ENCODE assay signal across 15 cellular contexts in genomic region chr15:40070166-40070557, GRCh38. TPM values are rescaled to one million over a fixed set of nuclear protein-coding genes. Genes with fewer than 3 reads are reported as not detected.
DNase-seq lines count a peak whose midpoint lies in the region; ATAC-seq and TF ChIP-seq lines count a peak whose summit lies in the region.
"Had no signal": no experiment of that assay in that cellular context is flagged by ENCODE, and none has a peak within 500 bp of the region (broad histone marks: within the 10 kb centered on the region; RNA-seq: fewer than 3 reads in every experiment).

No MANE protein-coding gene starts in this region.

- H3K14ac ChIP-seq in mesenchymal stem cell (ENCODE audit: low read length in 2 of 2): no peak overlapping the region

- in situ Hi-C loops in Panc1 (cut with HindIII; ENCODE audit: low pct_unique_long_range_greater_than_20kb, low sequenced_read_pairs): no loop called here

- H3K27me3 ChIP-seq in Panc1 (ENCODE audit: control insufficient read depth, insufficient read depth, low read length) (no peaks in the 10 kb centered on the region), mesenchymal stem cell (ENCODE audit: control insufficient read depth in 1 of 2, insufficient read depth in 1 of 2, low read length in 2 of 2) (no peaks in the 10 kb centered on the region), thyroid gland (no peaks in the 10 kb centered on the region)

- peak overlapping the region; percentile 95 for H2AK5ac ChIP-seq in mesenchymal stem cell (ENCODE audit: low read length, severe bottlenecking)

- peaks cover 45% of the 10 kb centered on the region for H3K4me1 ChIP-seq in Panc1 (ENCODE audit: control insufficient read depth, insufficient read depth, low read length)
- H3K4me1 ChIP-seq in mesenchymal stem cell (ENCODE audit: control insufficient read depth, insufficient read depth, low read depth, low read length): peaks cover 21% of the 10 kb centered on the region
- peaks cover 40 to 44% of the 10 kb centered on the region in 2 donors for H3K4me1 ChIP-seq in thyroid gland

- no TSS peak for BruUV-seq in Panc1 (replicated peaks; lab: Mats Ljungman, UMichigan)

- peak overlapping the region; percentile 86 for H2BK15ac ChIP-seq in mesenchymal stem cell (ENCODE audit: low read depth, poor library complexity, severe bottlenecking)

- H3K4me3 ChIP-seq in Panc1 (ENCODE audit: low read depth in 2 of 2, low read length in 2 of 2) (no peak overlapping the region), mesenchymal stem cell (ENCODE audit: insufficient read depth in 1 of 2, low read depth in 1 of 2, low read length in 2 of 2) (no peak overlapping the region), thyroid gland (replicated peaks in 1 of 3) (no peak overlapping the region)

- no peaks in the 10 kb centered on the region for H3K79me1 ChIP-seq in mesenchymal stem cell (replicated peaks; ENCODE audit: low read length, poor library complexity, severe bottlenecking)

- no peak overlapping the region for H3K4me2 ChIP-seq in mesenchymal stem cell (ENCODE audit: low read length, poor library complexity, severe bottlenecking)

- POLR2A ChIA-PET in Panc1 (lab: Charles Lee): no interaction called here

- no peak overlapping the region for H3K23ac ChIP-seq in mesenchymal stem cell (ENCODE audit: low read length in 2 of 2)

- peak overlapping the region; percentile 68 for H2BK120ac ChIP-seq in mesenchymal stem cell (ENCODE audit: low read depth, low read length)

- no peak for TF ChIP-seq CTCF in Panc1 (IDR thresholded peaks at IDR 0.05)
- TF ChIP-seq CTCF in thyroid gland (IDR thresholded peaks at IDR 0.05): no peak

- H2AFZ ChIP-seq in mesenchymal stem cell (ENCODE audit: low read depth, low read length): no peak overlapping the region

- H4K8ac ChIP-seq in mesenchymal stem cell (ENCODE audit: low read length): no peak overlapping the region

- peak overlapping the region; percentile 81 for H3K27ac ChIP-seq in Panc1 (ENCODE audit: low read length)
- no peak overlapping the region for H3K27ac ChIP-seq in mesenchymal stem cell (ENCODE audit: low read length, poor library complexity, severe bottlenecking)
- H3K27ac ChIP-seq in thyroid gland: peak overlapping the region; percentile 79 to 94 (median 88)

- no peaks in the 10 kb centered on the region for H3K9me3 ChIP-seq in Panc1 (ENCODE audit: control insufficient read depth, insufficient read depth, low read depth, low read length)
- H3K9me3 ChIP-seq in mesenchymal stem cell (ENCODE audit: control insufficient read depth, low read length): no peaks in the 10 kb centered on the region
- no peaks in the 10 kb centered on the region for H3K9me3 ChIP-seq in thyroid gland

- peak; percentile 66 for DNase-seq in NCI-H82 (lab: John Stamatoyannopoulos, UW)
- DNase-seq in NCI-H82 treated with DMSO at 0.1 percent for 48 hours (lab: John Stamatoyannopoulos, UW; ENCODE audit: unreplicated experiment): no peak
- DNase-seq in Panc1 (ENCODE audit: low read depth, low spot score): no peak
- DNase-seq in mesenchymal stem cell: no peak
- no peak for DNase-seq in thyroid gland
- DNase-seq in 8988T: no peak
- no peak for DNase-seq in activated CD4-positive, alpha-beta T cell treated with anti-CD3 and anti-CD28 coated beads for 4 hours
- DNase-seq: activated CD4-positive, alpha-beta memory T cell treated with anti-CD3 and anti-CD28 coated beads, Interleukin-2, amount 10 ng/mL, durations not matched to agents 7 days and 5 days; caudate nucleus; EL; midbrain; NCI-H2171; OCI-M1; T-helper 2 cell had no signal

- TF ChIP-seq POLR2A in thyroid gland (IDR thresholded peaks at IDR 0.05): no peak

- peak overlapping the region; percentile 56 for H4K91ac ChIP-seq in mesenchymal stem cell (ENCODE audit: low read length)

- peak overlapping the region; percentile 37 to 64 for H3K18ac ChIP-seq in mesenchymal stem cell (ENCODE audit: low read depth in 1 of 2, low read length in 2 of 2)

- intact Hi-C loops in Panc1 (cut with micrococcal nuclease; ENCODE audit: unreplicated experiment): no loop called here
- intact Hi-C loops in thyroid gland (cut with DNase I): no loop called here

- H3K36me3 ChIP-seq in Panc1 (ENCODE audit: control insufficient read depth, insufficient read depth, low read length) (no peaks in the 10 kb centered on the region), mesenchymal stem cell (ENCODE audit: control insufficient read depth in 1 of 2, insufficient read depth in 2 of 2, low read depth in 1 of 2, low read length in 2 of 2) (no peaks in the 10 kb centered on the region), thyroid gland (no peaks in the 10 kb centered on the region)

- ATAC-seq in Panc1 (peak; percentile 37), HG03378 (IDR thresholded peaks at IDR 0.05; ENCODE audit: unreplicated experiment) (no peak)

- peak overlapping the region; percentile 77 for H2BK5ac ChIP-seq in mesenchymal stem cell (ENCODE audit: low read depth, low read length, poor library complexity, severe bottlenecking)

- CTCF ChIA-PET in Panc1 (lab: Charles Lee): interaction anchor here (1.4 to 1.7 kb wide), 3 partner anchors 10 to 35 kb away, joined by 3 to 4 read pairs (median 3); no protein-coding TSS in a partner anchor

- 89% methylated on average over 3 of the region's 5 CpGs for WGBS in mesenchymal stem cell
- WGBS in thyroid gland, 2 donors: 72 to 76% methylated on average over 5 of the region's 5 CpGs

- no peak overlapping the region for H3K9ac ChIP-seq in mesenchymal stem cell (ENCODE audit: low read length)

- H2BK12ac ChIP-seq in mesenchymal stem cell (ENCODE audit: low read length in 2 of 2): peak overlapping the region; percentile 32 to 87

- H3K4ac ChIP-seq in mesenchymal stem cell (ENCODE audit: low read depth in 1 of 2, low read length in 2 of 2): peak overlapping the region in 1 of 2 experiments; percentile 73

RNA-seq across cellular contexts. Expression of gene SRP14, which starts 31.2 kb away (rescaled TPM):
- total RNA-seq in Panc1 (2021; ENCODE audit: unreplicated experiment): 166 TPM
- polyA plus RNA-seq in Panc1 (2012; ENCODE audit: insufficient read length): 372 TPM
- polyA plus RNA-seq in mesenchymal stem cell (2013, experiment 1 of 2): 684 TPM
- 720 TPM for polyA plus RNA-seq in mesenchymal stem cell (2013, experiment 2 of 2)
- 100 to 1,000 TPM; 327 to 576 (median 408) TPM for total RNA-seq in thyroid gland

RNA-seq across cellular contexts. Expression of gene BMF, which starts 38.5 kb away (rescaled TPM):
- total RNA-seq in Panc1 (2021; ENCODE audit: unreplicated experiment): 7.8 TPM
- 9.4 TPM for polyA plus RNA-seq in Panc1 (2012; ENCODE audit: insufficient read length)
- polyA plus RNA-seq in mesenchymal stem cell (2013, experiment 1 of 2): 18.5 TPM
- polyA plus RNA-seq in mesenchymal stem cell (2013, experiment 2 of 2): 17.8 TPM
- 10 to 100 TPM; 31.9 to 49.3 (median 37.2) TPM for total RNA-seq in thyroid gland
